13 cellular contexts compared by ENCODE assay signal in genomic region chr5:122882836-122883235, GRCh38. TPM values are rescaled to one million over a fixed set of nuclear protein-coding genes. Genes with fewer than 3 reads are reported as not detected.
A peak's percentile ranks its signal among the peaks of the same experiment; 100 is the strongest.
DNase-seq lines count a peak whose midpoint lies in the region; ATAC-seq, FAIRE-seq and TF ChIP-seq lines count a peak whose summit lies in the region.
"Had no signal": no experiment of that assay in that cellular context is flagged by ENCODE, and none has a peak within 500 bp of the region (broad histone marks: within the 10 kb centered on the region; RNA-seq: fewer than 3 reads in every experiment).

No MANE protein-coding gene starts in this region.

- H3K36me3 ChIP-seq in heart right ventricle = no peaks in the 10 kb centered on the region
- H3K36me3 ChIP-seq in BE2C = no peaks in the 10 kb centered on the region

- peak; percentile 79 for FAIRE-seq in RCC 7860 (lab: Jason Lieb, UNC)
- FAIRE-seq: endometrium had no signal

- intact Hi-C loops in heart right ventricle (cut with DNase I) = loop anchor here in 1 of 10 donors (10.0 kb wide), 1 partner anchor 462 kb away; no protein-coding TSS in a partner anchor

- H3K27me3 ChIP-seq in heart right ventricle (no peaks in the 10 kb centered on the region), BE2C (no peaks in the 10 kb centered on the region)

- ATAC-seq in GM21423 (IDR thresholded peaks at IDR 0.05; ENCODE audit: unreplicated experiment) (peak; percentile 56), heart right ventricle (no peak)
- ATAC-seq: sciatic nerve had no signal

- DNase-seq in AG20443 (ENCODE audit: low spot score) = peak; percentile 75
- DNase-seq in RCC 7860 (ENCODE audit: low spot score) = peak; percentile 47
- peak; percentile 55 for DNase-seq in fibroblast of peridontal ligament (ENCODE audit: extremely low read depth)
- no peak for DNase-seq in NCI-H187 treated with DMSO at 0.1 percent for 48 hours (lab: John Stamatoyannopoulos, UW)
- DNase-seq in heart right ventricle = no peak
- DNase-seq in BE2C = no peak
- DNase-seq in NCI-H2171 (lab: John Stamatoyannopoulos, UW) = no peak
- DNase-seq: activated naive CD4-positive, alpha-beta T cell treated with Interleukin-2 at 50 U/mL for 16 hours; T-helper 9 cell had no signal

- TF ChIP-seq CTCF in heart right ventricle (IDR thresholded peaks at IDR 0.05) (no peak), BE2C (IDR thresholded peaks at IDR 0.05; ENCODE audit: low read depth, low read length) (no peak)

- no peak overlapping the region for H3K4me3 ChIP-seq in heart right ventricle
- no peak overlapping the region for H3K4me3 ChIP-seq in BE2C (ENCODE audit: low read depth, low read length)
- H3K4me3 ChIP-seq: lung had no signal

- WGBS in heart right ventricle, 2 donors = 82 to 86% methylated on average over 3 of the region's 3 CpGs

- H3K4me1 ChIP-seq in heart right ventricle (peaks cover 0 to 11% (median 0%) of the 10 kb centered on the region in 9 donors), BE2C (peaks cover 7% of the 10 kb centered on the region; the same call in 1 of the 2 replicates)

- no peak overlapping the region for H3K27ac ChIP-seq in heart right ventricle

- H3K9me3 ChIP-seq in heart right ventricle (peaks cover 0 to 11% (median 0%) of the 10 kb centered on the region in 11 donors), BE2C (no peaks in the 10 kb centered on the region; the same call in 1 of the 2 replicates)

RNA-seq across cellular contexts. Expression of gene SNX24, which starts 37.4 kb away (rescaled TPM):
- 10 to 100 TPM; 11.7 to 16.3 (median 13.8) TPM for total RNA-seq in heart right ventricle
- polyA plus RNA-seq in heart right ventricle = 10 to 100 TPM; 12.9 to 14.7 TPM
- 3.6 TPM for polyA plus RNA-seq in BE2C (2012; ENCODE audit: insufficient read depth, insufficient read length, low read depth)

Comparison
In these comparisons a context has a peak if more than half of its experiments do, and no peak if none do; other contexts are left out.
1. DNase-seq: peak in AG20443 (single experiment), RCC 7860 (single experiment) and fibroblast of peridontal ligament (single experiment); none in NCI-H187 treated with DMSO at 0.1 percent for 48 hours (single experiment), heart right ventricle (0 of 2), BE2C (single experiment) and NCI-H2171 (single experiment).